24 cellular contexts compared by ENCODE assay signal in genomic region chr6:20838113-20838512, GRCh38.
"Had no signal": no experiment of that assay in that cellular context is flagged by ENCODE, and none has a peak within 500 bp of the region (broad histone marks: within the 10 kb centered on the region; RNA-seq: fewer than 3 reads in every experiment).

No MANE protein-coding gene starts in this region.

- H3K9ac ChIP-seq: neural progenitor cell had no signal

- ATAC-seq: gastroesophageal sphincter; left cardiac atrium; lower lobe of right lung; natural killer cell treated with Interleukin-12 subunit alpha and Interleukin-12 subunit beta and Interleukin-15 and Interleukin-18, amount 100 ng/mL, for 72 hours; stimulated activated naive B cell treated with anti-CD40 and anti-IgM and Interleukin-4, amounts not matched to agents 10 μg/mL and 1 μg/mL and 100 μg/mL, for 72 hours; stimulated activated naive CD8-positive, alpha-beta T cell treated with anti-CD3 and anti-CD28 coated beads, Interleukin-15, amount 100 ng/mL, for 72 hours had no signal

- H3K9me3 ChIP-seq: esophagus muscularis mucosa, gastroesophageal sphincter, left ventricle myocardium inferior, lower lobe of right lung, ovary, right atrium auricular region, sigmoid colon, testis, tibial nerve had no signal

- H3K27ac Mint-ChIP-seq: memory B cell; mesothelial cell of epicardium; natural killer cell treated with Interleukin-12 subunit alpha and Interleukin-12 subunit beta and Interleukin-15 and Interleukin-18, amount 100 ng/mL, for 72 hours; neural progenitor cell; stimulated activated naive B cell treated with anti-CD40 and anti-IgM and Interleukin-4, amounts not matched to agents 10 μg/mL and 1 μg/mL and 100 μg/mL, for 72 hours had no signal

- H3K4me3 ChIP-seq: esophagus muscularis mucosa, gastroesophageal sphincter, left ventricle myocardium inferior, lower lobe of right lung, neural progenitor cell, ovary, right atrium auricular region, sigmoid colon, skin epidermis, testis, tibial nerve had no signal

- H3K36me3 Mint-ChIP-seq: natural killer cell treated with Interleukin-12 subunit alpha and Interleukin-12 subunit beta and Interleukin-15 and Interleukin-18, amount 100 ng/mL, for 72 hours; neural progenitor cell had no signal

- H2AFZ ChIP-seq: neural progenitor cell had no signal

- H3K4me2 ChIP-seq: neural progenitor cell had no signal

- H3K36me3 ChIP-seq: esophagus muscularis mucosa, left ventricle myocardium inferior, lower lobe of right lung, neural progenitor cell, ovary, right atrium auricular region, sigmoid colon, tibial nerve had no signal

- H3K27me3 ChIP-seq: esophagus muscularis mucosa, gastroesophageal sphincter, neural progenitor cell, ovary, right atrium auricular region, sigmoid colon, testis, tibial nerve had no signal

- H3K27me3 Mint-ChIP-seq: memory B cell; natural killer cell treated with Interleukin-12 subunit alpha and Interleukin-12 subunit beta and Interleukin-15 and Interleukin-18, amount 100 ng/mL, for 72 hours; stimulated activated naive B cell treated with anti-CD40 and anti-IgM and Interleukin-4, amounts not matched to agents 10 μg/mL and 1 μg/mL and 100 μg/mL, for 72 hours; stimulated activated naive CD8-positive, alpha-beta T cell treated with anti-CD3 and anti-CD28 coated beads, Interleukin-15, amount 100 ng/mL, for 72 hours had no signal

- H3K27ac ChIP-seq: epithelial cell of prostate, esophagus muscularis mucosa, gastroesophageal sphincter, left ventricle myocardium inferior, lower lobe of right lung, neural progenitor cell, ovary, right atrium auricular region, sigmoid colon, skin epidermis, testis, tibial nerve had no signal

- H3K4me1 ChIP-seq: esophagus muscularis mucosa, gastroesophageal sphincter, left ventricle myocardium inferior, lower lobe of right lung, right atrium auricular region, sigmoid colon, testis had no signal

- DNase-seq: effector memory CD4-positive, alpha-beta T cell; glutamatergic neuron; immature natural killer cell; left cardiac atrium; left ventricle myocardium inferior; lower lobe of right lung; nucleus accumbens; ovary; sigmoid colon; stimulated activated CD4-positive, alpha-beta T cell treated with anti-CD3 and anti-CD28 coated beads, Interleukin-2, amount 100 ng/mL, for 24 hours; stimulated activated CD4-positive, alpha-beta T cell treated with anti-CD3 and anti-CD28 coated beads, Interleukin-4, amount 100 ng/mL, for 4 hours; stimulated activated naive B cell treated with anti-CD40 and anti-IgM and Interleukin-4, amounts not matched to agents 10 μg/mL and 1 μg/mL and 100 μg/mL, for 72 hours; stimulated activated naive CD8-positive, alpha-beta T cell treated with anti-CD3 and anti-CD28 coated beads, Interleukin-15, amount 100 ng/mL, for 72 hours; testis had no signal

- H3K4me1 Mint-ChIP-seq: neural progenitor cell had no signal

- H3K4me3 Mint-ChIP-seq: memory B cell; mesothelial cell of epicardium; natural killer cell treated with Interleukin-12 subunit alpha and Interleukin-12 subunit beta and Interleukin-15 and Interleukin-18, amount 100 ng/mL, for 72 hours; neural progenitor cell; stimulated activated naive B cell treated with anti-CD40 and anti-IgM and Interleukin-4, amounts not matched to agents 10 μg/mL and 1 μg/mL and 100 μg/mL, for 72 hours; stimulated activated naive CD8-positive, alpha-beta T cell treated with anti-CD3 and anti-CD28 coated beads, Interleukin-15, amount 100 ng/mL, for 72 hours had no signal

- H3K9me3 Mint-ChIP-seq: immature natural killer cell; memory B cell; mesothelial cell of epicardium; natural killer cell treated with Interleukin-12 subunit alpha and Interleukin-12 subunit beta and Interleukin-15 and Interleukin-18, amount 100 ng/mL, for 72 hours; neural progenitor cell; stimulated activated naive B cell treated with anti-CD40 and anti-IgM and Interleukin-4, amounts not matched to agents 10 μg/mL and 1 μg/mL and 100 μg/mL, for 72 hours; stimulated activated naive CD8-positive, alpha-beta T cell treated with anti-CD3 and anti-CD28 coated beads, Interleukin-15, amount 100 ng/mL, for 72 hours had no signal
